Comparison of ENCODE assay signal across 15 cellular contexts in the genomic region with DNA sequence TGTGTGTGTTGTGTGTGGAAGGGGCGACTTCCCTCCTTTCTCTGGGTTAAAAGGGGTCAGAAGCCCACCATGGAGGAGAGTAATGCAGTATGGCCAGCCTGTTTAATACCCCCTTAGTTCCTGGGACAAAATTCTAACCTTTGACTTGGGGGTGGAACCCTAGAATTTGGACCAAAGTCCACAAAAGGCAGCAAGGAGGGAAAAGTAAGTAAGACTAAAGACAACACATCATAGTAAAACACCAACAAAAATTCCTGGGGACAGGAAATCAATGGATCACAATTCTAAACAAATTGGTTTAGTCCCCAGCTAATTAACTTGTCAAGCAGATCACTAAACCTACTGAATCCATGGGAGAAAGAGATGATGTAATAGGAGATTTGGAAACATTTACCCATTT.
"Had no signal": no experiment of that assay in that cellular context is flagged by ENCODE, and none has a peak within 500 bp of the region (broad histone marks: within the 10 kb centered on the region; RNA-seq: fewer than 3 reads in every experiment).

No MANE protein-coding gene starts in this region.

- H3K4me3 ChIP-seq: breast epithelium, mucosa of descending colon had no signal

- ATAC-seq: activated CD4-positive, CD25-positive, alpha-beta regulatory T cell treated with anti-CD3 and anti-CD28 coated beads, Interleukin-2, amount 50 U/mL, for 24 hours; left lobe of liver; mucosa of descending colon; naive thymus-derived CD4-positive, alpha-beta T cell; sciatic nerve; stimulated activated memory B cell treated with anti-CD40 and anti-IgM and Interleukin-4, amounts not matched to agents 10 μg/mL and 1 μg/mL and 100 μg/mL, for 72 hours had no signal

- H3K27ac ChIP-seq: breast epithelium had no signal

- DNase-seq: activated CD4-positive, alpha-beta T cell treated with anti-CD3 and anti-CD28 coated beads, Interleukin-2, amount 50 U/mL, for 1 hour; activated CD8-positive, alpha-beta memory T cell treated with anti-CD3 and anti-CD28 coated beads for 24 hours; anterior cingulate cortex; cerebellar nuclear complex; islet precursor cell; mucosa of descending colon; naive thymus-derived CD4-positive, alpha-beta T cell; stimulated activated CD4-positive, alpha-beta T cell treated with anti-CD3 and anti-CD28 coated beads, Interleukin-12 subunit alpha, Interleukin-12 subunit beta, amount 100 ng/mL, for 4 hours; stimulated activated CD4-positive, alpha-beta T cell treated with anti-CD3 and anti-CD28 coated beads, Interleukin-2, amount 100 ng/mL, for 24 hours had no signal

- H3K9me3 ChIP-seq: breast epithelium, mucosa of descending colon had no signal

- H3K4me1 ChIP-seq: breast epithelium had no signal

- H3K27me3 Mint-ChIP-seq: stimulated activated memory B cell treated with anti-CD40 and anti-IgM and Interleukin-4, amounts not matched to agents 10 μg/mL and 1 μg/mL and 100 μg/mL, for 72 hours had no signal

- H3K9me3 Mint-ChIP-seq: dendritic cell treated with granulocyte-macrophage colony-stimulating factor and Interleukin-4, amounts not matched to agents 40 ng/mL and 50 ng/mL, for 4 days; naive thymus-derived CD4-positive, alpha-beta T cell; stimulated activated memory B cell treated with anti-CD40 and anti-IgM and Interleukin-4, amounts not matched to agents 10 μg/mL and 1 μg/mL and 100 μg/mL, for 72 hours had no signal

- H3K4me3 Mint-ChIP-seq: dendritic cell treated with granulocyte-macrophage colony-stimulating factor and Interleukin-4, amounts not matched to agents 40 ng/mL and 50 ng/mL, for 4 days; naive thymus-derived CD4-positive, alpha-beta T cell; stimulated activated memory B cell treated with anti-CD40 and anti-IgM and Interleukin-4, amounts not matched to agents 10 μg/mL and 1 μg/mL and 100 μg/mL, for 72 hours had no signal

- H3K36me3 ChIP-seq: breast epithelium had no signal

- H3K27ac Mint-ChIP-seq: dendritic cell treated with granulocyte-macrophage colony-stimulating factor and Interleukin-4, amounts not matched to agents 40 ng/mL and 50 ng/mL, for 4 days; stimulated activated memory B cell treated with anti-CD40 and anti-IgM and Interleukin-4, amounts not matched to agents 10 μg/mL and 1 μg/mL and 100 μg/mL, for 72 hours had no signal

- H3K36me3 Mint-ChIP-seq: naive thymus-derived CD4-positive, alpha-beta T cell; stimulated activated memory B cell treated with anti-CD40 and anti-IgM and Interleukin-4, amounts not matched to agents 10 μg/mL and 1 μg/mL and 100 μg/mL, for 72 hours had no signal
